Comparison of ENCODE assay signal across 34 cellular contexts in the genomic region with DNA sequence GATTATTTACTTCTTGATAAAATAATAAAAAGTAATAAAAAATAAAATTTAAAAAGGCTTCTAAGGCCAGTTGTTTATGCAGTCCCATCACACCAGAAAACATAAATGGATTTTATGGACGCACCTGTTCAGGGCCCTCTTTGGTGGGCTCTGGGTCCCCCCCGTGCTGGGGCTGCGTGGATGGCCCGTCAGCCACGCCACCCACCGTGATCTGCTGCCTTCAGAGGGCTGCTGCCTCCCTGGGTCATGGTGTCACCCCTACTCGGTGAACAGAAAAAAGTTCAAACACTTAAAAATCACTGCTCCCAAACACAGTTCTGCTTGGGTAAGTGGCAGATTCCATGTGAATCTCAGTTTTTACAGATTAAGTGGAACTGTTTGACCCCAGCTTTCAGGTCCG.
"Had no signal": no experiment of that assay in that cellular context is flagged by ENCODE, and none has a peak within 500 bp of the region (broad histone marks: within the 10 kb centered on the region; RNA-seq: fewer than 3 reads in every experiment).

No MANE protein-coding gene starts in this region.

- H3K9me3 ChIP-seq: MG63 had no signal

- H3K4me3 ChIP-seq: MG63 had no signal

- H3K27me3 ChIP-seq: MG63 had no signal

- H3K36me3 ChIP-seq: MG63 had no signal

- DNase-seq: Karpas-422, Kasumi-1, MG63, MM.1S, MV-4-11, NCI-H1048, NCI-H1092, NCI-H1092 treated with DMSO at 0.1 percent for 48 hours, NCI-H1105, NCI-H1105 treated with DMSO at 0.1 percent for 48 hours, NCI-H1417, NCI-H1417 treated with DMSO at 0.1 percent for 48 hours, NCI-H1436, NCI-H1436 treated with DMSO at 0.1 percent for 48 hours, NCI-H146, NCI-H1694, NCI-H1694 treated with DMSO at 0.1 percent for 48 hours, NCI-H187, NCI-H187 treated with DMSO at 0.1 percent for 48 hours, NCI-H1930, NCI-H2029, NCI-H2029 treated with DMSO at 0.1 percent for 48 hours, NCI-H2081, NCI-H2081 treated with DMSO at 0.1 percent for 48 hours, NCI-H2107, NCI-H2171, NCI-H2171 treated with DMSO at 0.1 percent for 48 hours, NCI-H2227 treated with DMSO at 0.1 percent for 48 hours, NCI-H226, NCI-H345, NCI-H446, NCI-H446 treated with DMSO at 0.1 percent for 48 hours, NCI-H510A, NCI-H510A treated with DMSO at 0.1 percent for 48 hours had no signal
